ENCODE assay signal across 8 cellular contexts in genomic region chr2:182650704-182651103, GRCh38.
DNase-seq lines count a peak whose midpoint lies in the region; ATAC-seq and TF ChIP-seq lines count a peak whose summit lies in the region.

No MANE protein-coding gene starts in this region.

- H3K27ac ChIP-seq in C4-2B (no peak overlapping the region), coronary artery (no peak overlapping the region)

- H3K9me3 ChIP-seq in mucosa of descending colon, result no peaks in the 10 kb centered on the region

- H3K27me3 Mint-ChIP-seq in natural killer cell (ENCODE audit: low read depth in 2 of 2), result no peaks in the 10 kb centered on the region

- no peaks in the 10 kb centered on the region for H3K9me3 Mint-ChIP-seq in natural killer cell

- no peaks in the 10 kb centered on the region for H3K36me3 Mint-ChIP-seq in natural killer cell

- H3K4me1 Mint-ChIP-seq in natural killer cell, result no peaks in the 10 kb centered on the region

- no peak overlapping the region for H3K27ac Mint-ChIP-seq in natural killer cell

- H3K4me3 Mint-ChIP-seq in natural killer cell, result no peak overlapping the region

- H3K36me3 ChIP-seq in mucosa of descending colon (ENCODE audit: low read depth), result no peaks in the 10 kb centered on the region

- H3K4me3 ChIP-seq in coronary artery, result peak overlapping the region; percentile 18
- no peak overlapping the region for H3K4me3 ChIP-seq in mucosa of descending colon

- ATAC-seq in mucosa of descending colon, result peak; percentile 20
- ATAC-seq in GM19023 (IDR thresholded peaks at IDR 0.05; ENCODE audit: unreplicated experiment), result no peak
- ATAC-seq in natural killer cell, result no peak
- no peak for ATAC-seq in left colon

- intact Hi-C loops in mucosa of descending colon (cut with DNase I, micrococcal nuclease) (loop anchor here (2.0 to 5.0 kb wide), 3 partner anchors 408 to 464 kb away; no protein-coding TSS in a partner anchor), natural killer cell (cut with micrococcal nuclease) (no loop called here), left colon (cut with DNase I, micrococcal nuclease) (loop anchor here (2.0 to 10.0 kb wide), 3 partner anchors 403 to 466 kb away; no protein-coding TSS in a partner anchor)

- DNase-seq in HCEC 1CT (peak; percentile 81), NCI-H526 (lab: John Stamatoyannopoulos, UW) (peak; percentile 16 to 48), coronary artery (ENCODE audit: low spot score) (no peak), mucosa of descending colon (no peak), natural killer cell (no peak), left colon (no peak)

- TF ChIP-seq CTCF in C4-2B (conservative IDR thresholded peaks at IDR 0.05) (peak; percentile 62), coronary artery (IDR thresholded peaks at IDR 0.05) (no peak), mucosa of descending colon (IDR thresholded peaks at IDR 0.05) (no peak), natural killer cell (IDR thresholded peaks at IDR 0.05) (no peak)

- H3K4me1 ChIP-seq in mucosa of descending colon (ENCODE audit: low read depth), result no peaks in the 10 kb centered on the region

Comparison
In these comparisons a context has a peak if more than half of its experiments do, and no peak if none do; other contexts are left out.
1. DNase-seq: peak in HCEC 1CT (single experiment) and NCI-H526 (2 of 2); none in coronary artery (single experiment), mucosa of descending colon (0 of 3), natural killer cell (single experiment) and left colon (0 of 2).